ENCODE assay signal across 19 cellular contexts in the genomic region with DNA sequence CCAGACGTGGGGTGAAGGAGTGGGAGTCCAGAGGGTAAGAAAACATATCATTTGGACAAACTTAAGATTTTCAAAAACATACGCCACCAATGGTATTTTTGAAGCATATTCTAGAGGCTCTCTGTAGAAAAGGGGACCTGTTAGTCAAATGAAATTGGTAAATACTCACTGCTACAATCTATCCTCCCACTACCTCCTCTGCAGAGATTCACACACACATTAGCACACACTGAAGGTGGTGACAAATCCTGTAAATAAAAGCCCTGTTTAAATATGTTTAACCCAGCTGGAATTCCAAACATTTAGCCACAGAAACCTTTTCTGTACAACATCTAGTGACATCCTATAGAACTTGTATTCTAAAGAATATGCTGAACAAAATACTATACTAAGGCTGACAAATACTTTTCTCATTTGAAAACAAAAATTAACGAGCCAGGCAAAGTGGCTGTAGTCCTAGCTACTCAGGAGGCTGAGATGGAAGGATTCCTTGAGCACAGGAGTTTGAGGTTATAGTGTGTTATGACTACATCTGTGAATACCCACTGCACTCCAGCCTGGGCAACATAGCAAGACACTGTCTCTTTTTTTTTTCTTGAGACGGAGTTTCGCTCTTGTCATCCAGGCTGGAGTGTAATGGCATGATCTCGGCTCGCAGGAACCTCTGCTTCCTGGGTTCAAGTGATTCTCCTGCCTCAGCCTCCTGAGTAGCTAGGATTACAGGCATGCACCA. TPM values are rescaled to one million over a fixed set of nuclear protein-coding genes. Genes with fewer than 3 reads are reported as not detected.
"Had no signal": no experiment of that assay in that cellular context is flagged by ENCODE, and none has a peak within 500 bp of the region (broad histone marks: within the 10 kb centered on the region; RNA-seq: fewer than 3 reads in every experiment).

No MANE protein-coding gene starts in this region.

- H3K4me3 ChIP-seq: colonic mucosa, gastrocnemius medialis, neural progenitor cell, smooth muscle cell had no signal

- H3K9me3 ChIP-seq: colonic mucosa, gastrocnemius medialis had no signal

- DNase-seq: activated CD4-positive, alpha-beta memory T cell treated with anti-CD3 and anti-CD28 coated beads, Interleukin-2, amount 10 ng/mL, durations not matched to agents 7 days and 5 days; activated CD4-positive, alpha-beta T cell treated with anti-CD3 and anti-CD28 coated beads for 36 hours; activated CD8-positive, alpha-beta memory T cell treated with anti-CD3 and anti-CD28 coated beads, Interleukin-2, amount 50 U/mL, for 4 hours; activated gamma-delta T cell treated with Interleukin-2 at 50 U/mL for 16 hours; activated naive CD8-positive, alpha-beta T cell treated with anti-CD3 and anti-CD28 coated beads for 36 hours; activated T-cell treated with anti-CD3 and anti-CD28 coated beads, Interleukin-2, amount 50 U/mL, for 72 hours; aorta; colonic mucosa; gastrocnemius medialis; hippocampal formation; kidney glomerular epithelial cell; T1000; trophoblast cell had no signal

- H3K27ac Mint-ChIP-seq: activated CD4-positive, alpha-beta memory T cell treated with anti-CD3 and anti-CD28 coated beads, Interleukin-2, amount 10 ng/mL, durations not matched to agents 7 days and 5 days; activated CD4-positive, alpha-beta T cell treated with anti-CD3 and anti-CD28 coated beads for 36 hours; activated naive CD8-positive, alpha-beta T cell treated with anti-CD3 and anti-CD28 coated beads for 36 hours; activated T-cell treated with anti-CD3 and anti-CD28 coated beads, Interleukin-2, amount 50 U/mL, for 72 hours; mesothelial cell of epicardium; stimulated activated memory B cell treated with anti-CD40 and anti-IgM and Interleukin-4, amounts not matched to agents 10 μg/mL and 1 μg/mL and 100 μg/mL, for 72 hours had no signal

- H3K9ac ChIP-seq: neural progenitor cell, parathyroid adenoma had no signal

- H3K27me3 ChIP-seq: colonic mucosa, gastrocnemius medialis, neural progenitor cell had no signal

- H3K4me1 Mint-ChIP-seq: activated CD4-positive, alpha-beta memory T cell treated with anti-CD3 and anti-CD28 coated beads, Interleukin-2, amount 10 ng/mL, durations not matched to agents 7 days and 5 days; activated CD4-positive, alpha-beta T cell treated with anti-CD3 and anti-CD28 coated beads for 36 hours; activated naive CD8-positive, alpha-beta T cell treated with anti-CD3 and anti-CD28 coated beads for 36 hours; neural progenitor cell; stimulated activated memory B cell treated with anti-CD40 and anti-IgM and Interleukin-4, amounts not matched to agents 10 μg/mL and 1 μg/mL and 100 μg/mL, for 72 hours had no signal

- H3K4me1 ChIP-seq: colonic mucosa, gastrocnemius medialis, neural progenitor cell, parathyroid adenoma had no signal

- H3K36me3 ChIP-seq: colonic mucosa, neural progenitor cell had no signal

- H3K27ac ChIP-seq: colonic mucosa, gastrocnemius medialis, neural progenitor cell, parathyroid adenoma, VCaP had no signal

- H3K36me3 Mint-ChIP-seq: activated naive CD8-positive, alpha-beta T cell treated with anti-CD3 and anti-CD28 coated beads for 36 hours had no signal

- H3K27me3 Mint-ChIP-seq: activated CD4-positive, alpha-beta memory T cell treated with anti-CD3 and anti-CD28 coated beads, Interleukin-2, amount 10 ng/mL, durations not matched to agents 7 days and 5 days; activated CD4-positive, alpha-beta T cell treated with anti-CD3 and anti-CD28 coated beads for 36 hours; activated naive CD8-positive, alpha-beta T cell treated with anti-CD3 and anti-CD28 coated beads for 36 hours; stimulated activated memory B cell treated with anti-CD40 and anti-IgM and Interleukin-4, amounts not matched to agents 10 μg/mL and 1 μg/mL and 100 μg/mL, for 72 hours had no signal

- H3K9me3 Mint-ChIP-seq: activated CD4-positive, alpha-beta memory T cell treated with anti-CD3 and anti-CD28 coated beads, Interleukin-2, amount 10 ng/mL, durations not matched to agents 7 days and 5 days; activated naive CD8-positive, alpha-beta T cell treated with anti-CD3 and anti-CD28 coated beads for 36 hours; activated T-cell treated with anti-CD3 and anti-CD28 coated beads, Interleukin-2, amount 50 U/mL, for 72 hours; mesothelial cell of epicardium; neural progenitor cell; stimulated activated memory B cell treated with anti-CD40 and anti-IgM and Interleukin-4, amounts not matched to agents 10 μg/mL and 1 μg/mL and 100 μg/mL, for 72 hours had no signal

- H3K4me3 Mint-ChIP-seq: activated CD4-positive, alpha-beta memory T cell treated with anti-CD3 and anti-CD28 coated beads, Interleukin-2, amount 10 ng/mL, durations not matched to agents 7 days and 5 days; activated CD4-positive, alpha-beta T cell treated with anti-CD3 and anti-CD28 coated beads for 36 hours; activated naive CD8-positive, alpha-beta T cell treated with anti-CD3 and anti-CD28 coated beads for 36 hours; activated T-cell treated with anti-CD3 and anti-CD28 coated beads, Interleukin-2, amount 50 U/mL, for 72 hours; mesothelial cell of epicardium; neural progenitor cell; stimulated activated memory B cell treated with anti-CD40 and anti-IgM and Interleukin-4, amounts not matched to agents 10 μg/mL and 1 μg/mL and 100 μg/mL, for 72 hours had no signal

RNA-seq across cellular contexts. Expression of gene CDK15, which starts 51.5 kb away (rescaled TPM):
- total RNA-seq: activated CD4-positive, alpha-beta memory T cell treated with anti-CD3 and anti-CD28 coated beads, Interleukin-2, amount 10 ng/mL, durations not matched to agents 7 days and 5 days; activated CD4-positive, alpha-beta T cell treated with anti-CD3 and anti-CD28 coated beads for 36 hours; activated naive CD8-positive, alpha-beta T cell treated with anti-CD3 and anti-CD28 coated beads for 36 hours; activated T-cell treated with anti-CD3 and anti-CD28 coated beads, Interleukin-2, amount 50 U/mL, for 72 hours had no signal

RNA-seq across cellular contexts. Expression of gene MPP4, which starts 56.4 kb away (rescaled TPM):
- total RNA-seq: activated CD4-positive, alpha-beta memory T cell treated with anti-CD3 and anti-CD28 coated beads, Interleukin-2, amount 10 ng/mL, durations not matched to agents 7 days and 5 days; activated CD4-positive, alpha-beta T cell treated with anti-CD3 and anti-CD28 coated beads for 36 hours; activated naive CD8-positive, alpha-beta T cell treated with anti-CD3 and anti-CD28 coated beads for 36 hours; activated T-cell treated with anti-CD3 and anti-CD28 coated beads, Interleukin-2, amount 50 U/mL, for 72 hours; colonic mucosa had no signal
